ENCODE assay signal across 17 cellular contexts in genomic region chr12:28177461-28177860, GRCh38.
"Had no signal": no experiment of that assay in that cellular context is flagged by ENCODE, and none has a peak within 500 bp of the region (broad histone marks: within the 10 kb centered on the region; RNA-seq: fewer than 3 reads in every experiment).

No MANE protein-coding gene starts in this region.

- H3K4me2 ChIP-seq: smooth muscle cell had no signal

- H3K4me3 ChIP-seq: heart left ventricle, smooth muscle cell, suprapubic skin, thyroid gland had no signal

- H3K27ac ChIP-seq: heart left ventricle, suprapubic skin, thyroid gland had no signal

- H3K36me3 ChIP-seq: heart left ventricle, suprapubic skin, thyroid gland had no signal

- DNase-seq: effector memory CD4-positive, alpha-beta T cell; foreskin melanocyte; heart left ventricle; hypothalamus; kidney glomerular epithelial cell; natural killer cell; posterior cingulate gyrus; stimulated activated CD4-positive, alpha-beta T cell treated with anti-CD3 and anti-CD28 coated beads, Interleukin-4, amount 100 ng/mL, for 1 hour; stimulated activated CD8-positive, alpha-beta memory T cell treated with anti-CD3 and anti-CD28 coated beads, Interleukin-4, amount 100 ng/mL, for 48 hours; stimulated activated naive CD8-positive, alpha-beta T cell treated with anti-CD3 and anti-CD28 coated beads, Interleukin-15, Interleukin-2, amounts not matched to agents 100 U/mL and 50 U/mL, for 24 hours; thyroid gland had no signal

- H3K9me3 ChIP-seq: heart left ventricle, suprapubic skin, thyroid gland had no signal

- H3K27me3 ChIP-seq: heart left ventricle, suprapubic skin, thyroid gland had no signal

- ATAC-seq: esophagus mucosa; heart left ventricle; left lobe of liver; natural killer cell; sciatic nerve; stimulated activated effector memory CD8-positive, alpha-beta T cell treated with anti-CD3 and anti-CD28 coated beads, Interleukin-12 subunit alpha, Interleukin-12 subunit beta, amount 100 ng/mL, for 72 hours; stimulated activated naive CD8-positive, alpha-beta T cell treated with anti-CD3 and anti-CD28 coated beads, Interleukin-15, Interleukin-2, amounts not matched to agents 100 U/mL and 50 U/mL, for 24 hours had no signal

- H3K4me1 ChIP-seq: heart left ventricle, suprapubic skin, thyroid gland had no signal
